ENCODE assay signal across 20 cellular contexts in the genomic region with DNA sequence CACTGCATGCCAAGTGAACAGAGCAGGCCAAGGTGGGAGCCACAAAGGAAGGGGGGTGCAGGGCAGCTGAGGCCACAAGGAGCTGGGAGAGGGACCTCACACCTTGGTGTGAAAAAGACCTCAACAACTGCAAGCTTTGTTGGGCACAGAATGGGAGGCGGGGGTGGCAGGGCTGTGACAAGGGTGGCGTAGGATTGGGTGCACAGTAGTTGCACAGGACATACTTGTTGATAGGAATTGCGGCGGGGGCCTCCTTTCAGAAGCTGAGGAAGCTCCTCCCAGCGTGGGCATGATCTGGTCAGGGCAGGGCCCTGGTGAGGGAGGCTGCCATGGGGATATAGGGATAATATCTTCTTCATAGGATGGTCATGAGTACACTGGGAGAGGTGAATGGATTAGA. TPM values are rescaled to one million over a fixed set of nuclear protein-coding genes. Genes with fewer than 3 reads are reported as not detected.
A peak's percentile ranks its signal among the peaks of the same experiment; 100 is the strongest.
DNase-seq lines count a peak whose midpoint lies in the region; ATAC-seq and TF ChIP-seq lines count a peak whose summit lies in the region.
"Had no signal": no experiment of that assay in that cellular context is flagged by ENCODE, and none has a peak within 500 bp of the region (broad histone marks: within the 10 kb centered on the region; RNA-seq: fewer than 3 reads in every experiment).

No MANE protein-coding gene starts in this region.

- H4K8ac ChIP-seq in neuronal stem cell (ENCODE audit: low read depth, low read length) = no peak overlapping the region

- no peak overlapping the region for H3K4ac ChIP-seq in neuronal stem cell (ENCODE audit: low read length)

- no peak for TF ChIP-seq POLR2A in prostate gland (IDR thresholded peaks at IDR 0.05)
- TF ChIP-seq POLR2A in right lobe of liver (IDR thresholded peaks at IDR 0.05) = no peak

- intact Hi-C loops in natural killer cell (cut with micrococcal nuclease) = no loop called here
- intact Hi-C loops in prostate gland (cut with DNase I) = loop anchor here (10.0 kb wide), 2 partner anchors 97 to 267 kb away; no protein-coding TSS in a partner anchor
- intact Hi-C loops in right lobe of liver (cut with DNase I) = loop anchor here (10.0 kb wide), 1 partner anchor 267 kb away; no protein-coding TSS in a partner anchor

- H2BK5ac ChIP-seq in neuronal stem cell (ENCODE audit: low read length) = no peak overlapping the region

- peaks cover 14 to 19% of the 10 kb centered on the region in 2 donors for H3K4me1 Mint-ChIP-seq in natural killer cell treated with Interleukin-12 subunit alpha and Interleukin-12 subunit beta and Interleukin-15 and Interleukin-18, amount 100 ng/mL, for 72 hours (ENCODE audit: low read depth in 2 of 2)
- H3K4me1 Mint-ChIP-seq in natural killer cell = peaks cover 19 to 36% of the 10 kb centered on the region in 2 donors

- peaks cover 10 to 21% of the 10 kb centered on the region in 2 donors for H3K27me3 Mint-ChIP-seq in natural killer cell treated with Interleukin-12 subunit alpha and Interleukin-12 subunit beta and Interleukin-15 and Interleukin-18, amount 100 ng/mL, for 72 hours
- H3K27me3 Mint-ChIP-seq in natural killer cell (ENCODE audit: low read depth in 2 of 2) = peaks cover 23 to 26% of the 10 kb centered on the region in 2 donors

- no peak overlapping the region for H3K27ac ChIP-seq in neuronal stem cell (replicated peaks; ENCODE audit: low read length)
- H3K27ac ChIP-seq in prostate gland = no peak overlapping the region
- H3K27ac ChIP-seq in right lobe of liver = no peak overlapping the region
- H3K27ac ChIP-seq: C4-2B, RWPE1 had no signal

- H3K18ac ChIP-seq in neuronal stem cell (ENCODE audit: low read length) = no peak overlapping the region

- H3K27me3 ChIP-seq in neuronal stem cell (ENCODE audit: control insufficient read depth in 3 of 3, insufficient read depth in 3 of 3, low read depth in 1 of 3, low read length in 3 of 3) (peaks cover 0 to 48% (median 12%) of the 10 kb centered on the region in 3 experiments), prostate gland (replicated peaks; ENCODE audit: insufficient read depth) (peaks cover 10% of the 10 kb centered on the region), right lobe of liver (peaks cover 0 to 4% of the 10 kb centered on the region in 2 donors)

- no peak for ATAC-seq in natural killer cell treated with Interleukin-12 subunit alpha and Interleukin-12 subunit beta and Interleukin-15 and Interleukin-18, amount 100 ng/mL, for 72 hours
- ATAC-seq in natural killer cell (no peak), right lobe of liver (no peak)
- ATAC-seq: CD8-positive, alpha-beta T cell; GM23338 had no signal

- no peak overlapping the region for H3K27ac Mint-ChIP-seq in natural killer cell treated with Interleukin-12 subunit alpha and Interleukin-12 subunit beta and Interleukin-15 and Interleukin-18, amount 100 ng/mL, for 72 hours
- H3K27ac Mint-ChIP-seq in natural killer cell = no peak overlapping the region
- H3K27ac Mint-ChIP-seq: B cell; CD8-positive, alpha-beta T cell; GM23338; HFFc6 had no signal

- H2BK15ac ChIP-seq in neuronal stem cell (ENCODE audit: low read length) = no peak overlapping the region

- H3K36me3 Mint-ChIP-seq in natural killer cell treated with Interleukin-12 subunit alpha and Interleukin-12 subunit beta and Interleukin-15 and Interleukin-18, amount 100 ng/mL, for 72 hours = no peaks in the 10 kb centered on the region
- no peaks in the 10 kb centered on the region for H3K36me3 Mint-ChIP-seq in natural killer cell
- H3K36me3 Mint-ChIP-seq: CD8-positive, alpha-beta T cell had no signal

- H2AK5ac ChIP-seq in neuronal stem cell (ENCODE audit: low read depth, low read length) = peak overlapping the region; percentile 42

- H3K4me3 ChIP-seq in neuronal stem cell (ENCODE audit: low read length in 2 of 2) = no peak overlapping the region
- no peak overlapping the region for H3K4me3 ChIP-seq in prostate gland
- H3K4me3 ChIP-seq in right lobe of liver = no peak overlapping the region
- H3K4me3 ChIP-seq: GM23338, HAP-1 had no signal

- no peak overlapping the region for H3K14ac ChIP-seq in neuronal stem cell (ENCODE audit: low read length)

- no peak overlapping the region for H3K4me3 Mint-ChIP-seq in natural killer cell treated with Interleukin-12 subunit alpha and Interleukin-12 subunit beta and Interleukin-15 and Interleukin-18, amount 100 ng/mL, for 72 hours
- no peak overlapping the region for H3K4me3 Mint-ChIP-seq in natural killer cell
- H3K4me3 Mint-ChIP-seq: B cell; CD8-positive, alpha-beta T cell; GM23338; HFFc6 had no signal

- no peak overlapping the region for H3K23ac ChIP-seq in neuronal stem cell (ENCODE audit: low read depth, low read length, poor library complexity)

- no peak overlapping the region for H2AFZ ChIP-seq in neuronal stem cell (ENCODE audit: low read length)
- H2AFZ ChIP-seq: GM23338 had no signal

- H3K4me1 ChIP-seq in neuronal stem cell (ENCODE audit: control insufficient read depth in 2 of 2, insufficient read depth in 1 of 2, low read depth in 1 of 2, low read length in 2 of 2) (peaks cover 0 to 7% of the 10 kb centered on the region in 2 donors), prostate gland (replicated peaks) (no peaks in the 10 kb centered on the region), right lobe of liver (no peaks in the 10 kb centered on the region)
- H3K4me1 ChIP-seq: Caco-2, HAP-1 had no signal

- no peak overlapping the region for H2BK120ac ChIP-seq in neuronal stem cell (ENCODE audit: low read depth, low read length)

- no CpG with 5 or more reads among the region's 5 CpGs for WGBS in neuronal stem cell (ENCODE audit: extremely low coverage in 2 of 2, insufficient read length in 2 of 2, insufficient replicate concordance in 1 of 2), 2 donors
- 96% methylated on average over 5 of the region's 5 CpGs for WGBS in prostate gland
- WGBS in right lobe of liver (ENCODE audit: insufficient coverage, low coverage, low lambda C conversion rate, missing lambda C conversion rate) = 77% methylated on average over 3 of the region's 5 CpGs

- H4K91ac ChIP-seq in neuronal stem cell (ENCODE audit: low read depth, low read length, poor library complexity) = no peak overlapping the region

- no peaks in the 10 kb centered on the region for H3K79me1 ChIP-seq in neuronal stem cell (ENCODE audit: low read depth, low read length)

- H3K4me2 ChIP-seq in neuronal stem cell (ENCODE audit: insufficient read depth, low read length, poor library complexity, severe bottlenecking) = no peak overlapping the region
- H3K4me2 ChIP-seq: GM23338 had no signal

- H3K9me3 Mint-ChIP-seq in natural killer cell treated with Interleukin-12 subunit alpha and Interleukin-12 subunit beta and Interleukin-15 and Interleukin-18, amount 100 ng/mL, for 72 hours = no peaks in the 10 kb centered on the region
- H3K9me3 Mint-ChIP-seq in natural killer cell = no peaks in the 10 kb centered on the region
- H3K9me3 Mint-ChIP-seq: CD8-positive, alpha-beta T cell; GM23338; HFFc6 had no signal

- H3K36me3 ChIP-seq in neuronal stem cell (replicated peaks in 1 of 2; ENCODE audit: control insufficient read depth in 2 of 2, insufficient read depth in 2 of 2, low read length in 2 of 2) (no peaks in the 10 kb centered on the region), prostate gland (no peaks in the 10 kb centered on the region), right lobe of liver (no peaks in the 10 kb centered on the region)
- H3K36me3 ChIP-seq: HAP-1 had no signal

- no peak overlapping the region for H2BK12ac ChIP-seq in neuronal stem cell (ENCODE audit: low read length)

- H3K9me3 ChIP-seq in neuronal stem cell (replicated peaks in 1 of 2; ENCODE audit: control insufficient read depth in 2 of 2, insufficient read depth in 1 of 2, low read depth in 1 of 2, low read length in 2 of 2) (no peaks in the 10 kb centered on the region), prostate gland (no peaks in the 10 kb centered on the region), right lobe of liver (no peaks in the 10 kb centered on the region)
- H3K9me3 ChIP-seq: Caco-2, HAP-1 had no signal

- H3K9ac ChIP-seq in neuronal stem cell (ENCODE audit: low read depth, low read length, poor library complexity) = no peak overlapping the region

- no peak for TF ChIP-seq CTCF in natural killer cell (IDR thresholded peaks at IDR 0.05)
- no peak for TF ChIP-seq CTCF in prostate gland (IDR thresholded peaks at IDR 0.05)
- TF ChIP-seq CTCF in right lobe of liver (IDR thresholded peaks at IDR 0.05) = no peak

- peak; percentile 54 for DNase-seq in natural killer cell treated with Interleukin-12 subunit alpha and Interleukin-12 subunit beta and Interleukin-15 and Interleukin-18, amount 100 ng/mL, for 72 hours (ENCODE audit: low spot score)
- DNase-seq in natural killer cell (no peak), ecto neural progenitor cell (ENCODE audit: low spot score) (peak; percentile 29), neuronal stem cell (ENCODE audit: low spot score) (no peak), prostate gland (ENCODE audit: low spot score) (no peak), NCI-H524 treated with DMSO at 0.1 percent for 48 hours (lab: John Stamatoyannopoulos, UW) (no peak), right lobe of liver (no peak)
- DNase-seq: Caco-2, HFFc6, KG1, MM.1S, NCI-H2029, NCI-H69, SHP77 treated with DMSO at 0.1 percent for 48 hours had no signal

RNA-seq across cellular contexts. Expression of a gene that starts 25.8 kb away (rescaled TPM):
- 10 to 100 TPM; 27.6 to 37.3 TPM for total RNA-seq in natural killer cell treated with Interleukin-12 subunit alpha and Interleukin-12 subunit beta and Interleukin-15 and Interleukin-18, amount 100 ng/mL, for 72 hours
- total RNA-seq in natural killer cell (10 to 100 TPM; 22.8 to 31.4 (median 26.1) TPM), prostate gland (10 to 100 TPM; 23.2 to 44.7 TPM), right lobe of liver (10 to 100 TPM in 4 of 6 experiments, 1 to 10 TPM in 2; 8.4 to 15.5 (median 13.2) TPM)
- polyA plus RNA-seq in neuronal stem cell (2013, experiment 1 of 2) = 16.0 TPM
- polyA plus RNA-seq in neuronal stem cell (2013, experiment 2 of 2) = 15.3 TPM

RNA-seq across cellular contexts. Expression of a gene that starts 25.9 kb away (rescaled TPM):
- 10 to 100 TPM in 1 of 2 donors, 1 to 10 TPM in 1; 8.2 to 11.2 TPM for total RNA-seq in natural killer cell treated with Interleukin-12 subunit alpha and Interleukin-12 subunit beta and Interleukin-15 and Interleukin-18, amount 100 ng/mL, for 72 hours
- total RNA-seq in natural killer cell (1 to 10 TPM in 1 of 3 donors, under 1 TPM in 2; 0.72 to 1.0 (median 0.83) TPM), prostate gland (10 to 100 TPM; 23.9 to 66.1 TPM), right lobe of liver (1 to 10 TPM; 2.2 to 4.3 (median 3.5) TPM)
- 39.1 TPM for polyA plus RNA-seq in neuronal stem cell (2013, experiment 1 of 2)
- polyA plus RNA-seq in neuronal stem cell (2013, experiment 2 of 2) = 37.9 TPM

Comparison
In these comparisons a context has a peak if more than half of its experiments do, and no peak if none do; other contexts are left out.
1. DNase-seq: peak in natural killer cell treated with Interleukin-12 subunit alpha and Interleukin-12 subunit beta and Interleukin-15 and Interleukin-18, amount 100 ng/mL, for 72 hours (single experiment) and ecto neural progenitor cell (single experiment); none in natural killer cell (single experiment), neuronal stem cell (single experiment), prostate gland (single experiment), NCI-H524 treated with DMSO at 0.1 percent for 48 hours (single experiment) and right lobe of liver (0 of 3).